In genomic region chr5:55035480-55035879, GRCh38 we compare ENCODE assay signal across 25 cellular contexts. TPM values are rescaled to one million over a fixed set of nuclear protein-coding genes. Genes with fewer than 3 reads are reported as not detected.
"Had no signal": no experiment of that assay in that cellular context is flagged by ENCODE, and none has a peak within 500 bp of the region (broad histone marks: within the 10 kb centered on the region; RNA-seq: fewer than 3 reads in every experiment).

No MANE protein-coding gene starts in this region.

- H3K27ac Mint-ChIP-seq: activated CD8-positive, alpha-beta T cell treated with anti-CD3 and anti-CD28 coated beads for 36 hours; activated naive CD4-positive, alpha-beta T cell treated with anti-CD3 and anti-CD28 coated beads, Interleukin-2, amount 50 U/mL, for 72 hours; activated T-cell treated with anti-CD3 and anti-CD28 coated beads, Interleukin-2, amount 50 U/mL, for 72 hours; brain; stimulated activated naive CD8-positive, alpha-beta T cell treated with anti-CD3 and anti-CD28 coated beads, Interleukin-15, amount 100 ng/mL, for 72 hours had no signal

- H3K9me3 Mint-ChIP-seq: activated T-cell treated with anti-CD3 and anti-CD28 coated beads, Interleukin-2, amount 50 U/mL, for 72 hours; brain; neural crest cell; stimulated activated naive CD8-positive, alpha-beta T cell treated with anti-CD3 and anti-CD28 coated beads, Interleukin-15, amount 100 ng/mL, for 72 hours had no signal

- H3K27me3 Mint-ChIP-seq: activated CD8-positive, alpha-beta T cell treated with anti-CD3 and anti-CD28 coated beads for 36 hours; brain; stimulated activated naive CD8-positive, alpha-beta T cell treated with anti-CD3 and anti-CD28 coated beads, Interleukin-15, amount 100 ng/mL, for 72 hours had no signal

- H3K36me3 ChIP-seq: colonic mucosa, suprapubic skin, transverse colon, uterus had no signal

- H3K4me1 ChIP-seq: colonic mucosa, psoas muscle, suprapubic skin, transverse colon, uterus had no signal

- H3K4me3 Mint-ChIP-seq: activated CD8-positive, alpha-beta T cell treated with anti-CD3 and anti-CD28 coated beads for 36 hours; activated T-cell treated with anti-CD3 and anti-CD28 coated beads, Interleukin-2, amount 50 U/mL, for 72 hours; brain; neural crest cell; stimulated activated naive CD8-positive, alpha-beta T cell treated with anti-CD3 and anti-CD28 coated beads, Interleukin-15, amount 100 ng/mL, for 72 hours had no signal

- H3K27ac ChIP-seq: colonic mucosa, psoas muscle, suprapubic skin, transverse colon, uterus had no signal

- ATAC-seq: activated CD8-positive, alpha-beta T cell treated with anti-CD3 and anti-CD28 coated beads for 36 hours; activated naive CD4-positive, alpha-beta T cell treated with anti-CD3 and anti-CD28 coated beads, Interleukin-2, amount 50 U/mL, for 72 hours; activated T-cell treated with anti-CD3 and anti-CD28 coated beads, Interleukin-2, amount 50 U/mL, for 72 hours; psoas muscle; right cardiac atrium; stimulated activated naive CD8-positive, alpha-beta T cell treated with anti-CD3 and anti-CD28 coated beads, Interleukin-15, amount 100 ng/mL, for 72 hours had no signal

- H3K4me1 Mint-ChIP-seq: brain had no signal

- H3K36me3 Mint-ChIP-seq: brain had no signal

- H3K9me3 ChIP-seq: colonic mucosa, psoas muscle, SK-N-SH, suprapubic skin, transverse colon, uterus had no signal

- H3K27me3 ChIP-seq: colonic mucosa, suprapubic skin, transverse colon, uterus had no signal

- DNase-seq: activated CD8-positive, alpha-beta memory T cell treated with anti-CD3 and anti-CD28 coated beads, Interleukin-2, amount 50 U/mL, for 48 hours; activated CD8-positive, alpha-beta T cell treated with anti-CD3 and anti-CD28 coated beads for 36 hours; activated gamma-delta T cell treated with Interleukin-2 at 50 U/mL for 16 hours; activated T-cell treated with anti-CD3 and anti-CD28 coated beads, Interleukin-2, amount 50 U/mL, for 72 hours; central memory CD4-positive, alpha-beta T cell; colonic mucosa; erythroblast; hypothalamus; psoas muscle; right cardiac atrium; SK-N-SH; stimulated activated CD4-positive, alpha-beta T cell treated with anti-CD3 and anti-CD28 coated beads, Interleukin-15, amount 100 ng/mL, for 24 hours; stimulated activated CD4-positive, alpha-beta T cell treated with anti-CD3 and anti-CD28 coated beads, Interleukin-2, amount 100 ng/mL, for 48 hours; stimulated activated naive CD8-positive, alpha-beta T cell treated with anti-CD3 and anti-CD28 coated beads, Interleukin-15, amount 100 ng/mL, for 72 hours; transverse colon; uterus had no signal

- H3K4me3 ChIP-seq: colonic mucosa, lung, psoas muscle, skin epidermis, suprapubic skin, transverse colon, uterus had no signal

RNA-seq across cellular contexts. Expression of gene GZMK, which starts 11.4 kb away (rescaled TPM):
- total RNA-seq: frontal cortex, neural crest cell, osteoblast had no signal
- polyA plus RNA-seq: keratinocyte, SK-N-SH had no signal

RNA-seq across cellular contexts. Expression of gene ESM1, which starts 50.1 kb away (rescaled TPM):
- total RNA-seq: activated naive CD4-positive, alpha-beta T cell treated with anti-CD3 and anti-CD28 coated beads, Interleukin-2, amount 50 U/mL, for 72 hours; frontal cortex; neural crest cell; transverse colon had no signal
